8 cellular contexts compared by ENCODE assay signal in genomic region chr1:248622491-248623106, GRCh38. TPM values are rescaled to one million over a fixed set of nuclear protein-coding genes. Genes with fewer than 3 reads are reported as not detected.
DNase-seq lines count a peak whose midpoint lies in the region; ATAC-seq, FAIRE-seq and TF ChIP-seq lines count a peak whose summit lies in the region.

No MANE protein-coding gene starts in this region.

- no peaks in the 10 kb centered on the region for H3K4me1 ChIP-seq in mesendoderm (ENCODE audit: control insufficient read depth, low read depth, low read length)

- no peak overlapping the region for H3K23ac ChIP-seq in mesendoderm (ENCODE audit: low read length)

- TF ChIP-seq POLR2A in GM12891 (IDR thresholded peaks at IDR 0.05; ENCODE audit: low read depth, low read length): no peak

- H3K79me2 ChIP-seq in mesendoderm (ENCODE audit: control insufficient read depth, insufficient read depth, low read length): no peaks in the 10 kb centered on the region

- H3K56ac ChIP-seq in mesendoderm (ENCODE audit: low read length): no peak overlapping the region

- no peak overlapping the region for H4K8ac ChIP-seq in mesendoderm (ENCODE audit: low read depth, low read length)

- peak; percentile 87 for ATAC-seq in HG02840 (IDR thresholded peaks at IDR 0.05; ENCODE audit: low FRiP score, unreplicated experiment)
- ATAC-seq in HG02798 (IDR thresholded peaks at IDR 0.05; ENCODE audit: poor library complexity, unreplicated experiment): no peak

- no peak overlapping the region for H4K5ac ChIP-seq in mesendoderm (ENCODE audit: low read length)

- no CpG with 5 or more reads among the region's 5 CpGs for WGBS in mesendoderm (ENCODE audit: extremely low coverage, insufficient coverage, low lambda C conversion rate)

- H3K4me3 ChIP-seq in mesendoderm (ENCODE audit: low read length): no peak overlapping the region

- no peak for FAIRE-seq in GM12891 (lab: Jason Lieb, UNC)

- no peak overlapping the region for H2AK5ac ChIP-seq in mesendoderm (ENCODE audit: low read length)

- H3K18ac ChIP-seq in mesendoderm (ENCODE audit: low read length): no peak overlapping the region

- H3K9ac ChIP-seq in mesendoderm (ENCODE audit: low read length): no peak overlapping the region

- no peaks in the 10 kb centered on the region for H3K79me1 ChIP-seq in mesendoderm (ENCODE audit: low read length)

- peak; percentile 23 to 26 for DNase-seq in AML-193 (lab: John Stamatoyannopoulos, UW)
- DNase-seq in GM12891 (ENCODE audit: insufficient read length, low spot score): peak; percentile 6
- peak; percentile 51 for DNase-seq in NCI-H146 (lab: John Stamatoyannopoulos, UW)
- DNase-seq in astrocyte of the hippocampus (ENCODE audit: low read depth, low spot score): peak; percentile 4
- peak; percentile 3 for DNase-seq in mesendoderm
- no peak for DNase-seq in GDM1 (lab: John Stamatoyannopoulos, UW)

- H2BK15ac ChIP-seq in mesendoderm (replicated peaks; ENCODE audit: low read depth): no peak overlapping the region

- H3K4ac ChIP-seq in mesendoderm (ENCODE audit: low read depth, low read length): no peak overlapping the region

- H3K27ac ChIP-seq in mesendoderm (ENCODE audit: low read depth, low read length): no peak overlapping the region

- no peaks in the 10 kb centered on the region for H3K36me3 ChIP-seq in mesendoderm (ENCODE audit: control insufficient read depth, insufficient read depth, low read length)

- no peaks in the 10 kb centered on the region for H3K27me3 ChIP-seq in mesendoderm (ENCODE audit: insufficient read depth, low read length, poor library complexity)

- no peak overlapping the region for H3K4me2 ChIP-seq in mesendoderm (ENCODE audit: low read length)

- no peak overlapping the region for H2BK5ac ChIP-seq in mesendoderm (ENCODE audit: low read length)

- no peak overlapping the region for H2BK120ac ChIP-seq in mesendoderm (ENCODE audit: low read depth, low read length)

TF ChIP-seq in GM12891, 5 proteins besides CTCF, POLR2A, EP300 and RAD21:
- TF ChIP-seq POU2F2 (IDR thresholded peaks at IDR 0.05; ENCODE audit: low read depth, low read length) (no peak), SPI1 (IDR thresholded peaks at IDR 0.05; ENCODE audit: low read depth, low read length) (peak; percentile 12; the same call in 1 of the 2 replicates)

RNA-seq across cellular contexts. Expression of gene OR2T11, which starts 12.3 kb away (rescaled TPM):
- not detected for polyA plus RNA-seq in GM12891 (2012; ENCODE audit: low read depth, missing spikeins)
- polyA plus RNA-seq in mesendoderm (2013, experiment 1 of 2): not detected
- not detected for polyA plus RNA-seq in mesendoderm (2013, experiment 2 of 2)

RNA-seq across cellular contexts. Expression of gene OR2T35, which starts 22.5 kb away (rescaled TPM):
- not detected for polyA plus RNA-seq in GM12891 (2012; ENCODE audit: low read depth, missing spikeins)
- polyA plus RNA-seq in mesendoderm (2013, experiment 1 of 2): not detected
- not detected for polyA plus RNA-seq in mesendoderm (2013, experiment 2 of 2)

RNA-seq across cellular contexts. Expression of gene OR2T10, which starts 25.1 kb away (rescaled TPM):
- polyA plus RNA-seq in GM12891 (2012; ENCODE audit: low read depth, missing spikeins): 0.33 TPM
- polyA plus RNA-seq in mesendoderm (2013, experiment 1 of 2): not detected
- polyA plus RNA-seq in mesendoderm (2013, experiment 2 of 2): not detected

RNA-seq across cellular contexts. Expression of gene OR2T27, which starts 32.7 kb away (rescaled TPM):
- polyA plus RNA-seq in GM12891 (2012; ENCODE audit: low read depth, missing spikeins): not detected
- polyA plus RNA-seq in mesendoderm (2013, experiment 1 of 2): not detected
- not detected for polyA plus RNA-seq in mesendoderm (2013, experiment 2 of 2)

RNA-seq across cellular contexts. Expression of gene OR2T34, which starts 48.0 kb away (rescaled TPM):
- polyA plus RNA-seq in GM12891 (2012; ENCODE audit: low read depth, missing spikeins): 0.56 TPM
- polyA plus RNA-seq in mesendoderm (2013, experiment 1 of 2): not detected
- polyA plus RNA-seq in mesendoderm (2013, experiment 2 of 2): not detected
